22 cellular contexts compared by ENCODE assay signal in the genomic region with DNA sequence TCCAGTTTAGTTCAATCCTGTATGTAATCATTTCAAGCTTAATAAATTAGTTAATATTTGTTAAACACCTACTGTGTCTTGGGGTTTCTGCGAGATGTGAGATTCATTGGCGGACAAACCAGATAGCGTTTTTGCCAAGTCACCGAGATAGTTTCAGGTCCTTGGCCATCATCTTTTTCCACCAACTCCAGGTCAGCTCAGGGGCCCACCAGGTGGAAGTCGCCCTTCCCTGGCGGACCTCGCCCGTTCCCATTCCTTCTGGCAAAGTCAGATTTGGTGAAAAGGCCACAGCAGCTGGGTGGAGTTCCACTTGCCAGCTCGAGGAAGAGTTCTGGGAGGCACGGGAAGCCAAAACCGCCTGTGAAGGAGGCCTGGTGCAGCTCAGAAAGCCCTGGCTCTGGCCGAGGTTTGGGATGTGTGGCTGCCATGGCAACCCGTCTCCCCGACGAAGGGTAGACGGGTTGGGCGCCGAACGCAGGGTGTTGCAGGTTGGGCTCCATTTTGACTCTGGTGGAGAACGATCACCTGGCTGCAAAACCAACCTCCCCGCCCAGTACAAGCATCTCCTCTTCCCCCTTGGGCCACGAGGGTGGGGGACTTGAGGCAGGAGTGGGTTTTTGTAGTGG. TPM values are rescaled to one million over a fixed set of nuclear protein-coding genes. Genes with fewer than 3 reads are reported as not detected.
DNase-seq lines count a peak whose midpoint lies in the region; TF ChIP-seq lines count a peak whose summit lies in the region.
"Had no signal": no experiment of that assay in that cellular context is flagged by ENCODE, and none has a peak within 500 bp of the region (broad histone marks: within the 10 kb centered on the region; RNA-seq: fewer than 3 reads in every experiment).

No MANE protein-coding gene starts in this region.

- H3K79me1 ChIP-seq in trophoblast cell (ENCODE audit: low read length): no peaks in the 10 kb centered on the region

- no peak overlapping the region for H3K18ac ChIP-seq in trophoblast cell (ENCODE audit: low read length)

- CTCF ChIA-PET in PC-9 (lab: Charles Lee): no interaction called here

- H4K12ac ChIP-seq in trophoblast cell (ENCODE audit: low read depth, low read length): no peak overlapping the region

- peaks cover 94% of the 10 kb centered on the region for H3K79me2 ChIP-seq in PC-9 (ENCODE audit: low read depth)
- H3K79me2 ChIP-seq in trophoblast cell (ENCODE audit: control insufficient read depth, insufficient read depth, low read length, poor library complexity): peaks cover 18% of the 10 kb centered on the region
- peaks cover 33% of the 10 kb centered on the region for H3K79me2 ChIP-seq in MM.1S (ENCODE audit: low read length)

- H3F3A ChIP-seq in PC-9 (ENCODE audit: insufficient read depth, low read depth) (peaks cover 21% of the 10 kb centered on the region; the same call in 1 of the 2 replicates), MM.1S (ENCODE audit: insufficient read depth, low read length) (no peaks in the 10 kb centered on the region)

- TSS peak; percentile 20 for BruUV-seq in PC-9 (replicated peaks; lab: Mats Ljungman, UMichigan)

- H3K4me2 ChIP-seq in PC-9: 0 out of 2 replicates have a peak overlapping the region, but pooled peaks have one; percentile 11
- no peak overlapping the region for H3K4me2 ChIP-seq in trophoblast cell (ENCODE audit: low read length)
- H3K4me2 ChIP-seq in MM.1S (ENCODE audit: low read depth, low read length): no peak overlapping the region

- H3K14ac ChIP-seq in trophoblast cell (ENCODE audit: low read length): no peak overlapping the region

- peak overlapping the region; percentile 53 for H3K4ac ChIP-seq in trophoblast cell (ENCODE audit: low read depth, low read length)

- H2BK5ac ChIP-seq in trophoblast cell (ENCODE audit: low read depth, low read length, poor library complexity): no peak overlapping the region

- H2AFZ ChIP-seq in PC-9 (no peak overlapping the region), trophoblast cell (ENCODE audit: insufficient read depth, low read length, poor library complexity) (no peak overlapping the region), MM.1S (ENCODE audit: low read length) (no peak overlapping the region)
- H2AFZ ChIP-seq: GM23248 had no signal

- no peak overlapping the region for H3K9ac ChIP-seq in trophoblast cell (ENCODE audit: low read length)
- no peak overlapping the region for H3K9ac ChIP-seq in MM.1S (ENCODE audit: low read length)

- H3K27ac ChIP-seq in PC-9 (peak overlapping the region; percentile 55), epithelial cell of prostate (peak overlapping the region; percentile 33), trophoblast cell (ENCODE audit: low read depth, low read length) (no peak overlapping the region), MM.1S (ENCODE audit: low read length) (no peak overlapping the region)
- H3K27ac ChIP-seq: prostate gland had no signal

- H2BK120ac ChIP-seq in trophoblast cell (ENCODE audit: insufficient read depth, low read length, poor library complexity): no peak overlapping the region

- peaks cover 11% of the 10 kb centered on the region for H3K4me1 ChIP-seq in PC-9 (replicated peaks; ENCODE audit: insufficient read depth)
- H3K4me1 ChIP-seq in trophoblast cell (ENCODE audit: control insufficient read depth in 1 of 2, insufficient read depth in 2 of 2, low read length in 2 of 2): peaks cover 21 to 22% of the 10 kb centered on the region in 2 experiments
- H3K4me1 ChIP-seq in MM.1S (ENCODE audit: low read length): no peaks in the 10 kb centered on the region
- H3K4me1 ChIP-seq: prostate gland had no signal

- no peak overlapping the region for H3K23ac ChIP-seq in trophoblast cell (ENCODE audit: low read length)

- no peaks in the 10 kb centered on the region for H3K36me3 ChIP-seq in PC-9 (ENCODE audit: low read depth)
- peaks cover 4 to 16% of the 10 kb centered on the region in 2 experiments for H3K36me3 ChIP-seq in trophoblast cell (ENCODE audit: control insufficient read depth in 1 of 2, insufficient read depth in 2 of 2, low read length in 2 of 2)
- no peaks in the 10 kb centered on the region for H3K36me3 ChIP-seq in MM.1S (replicated peaks; ENCODE audit: insufficient read depth, low read length)
- H3K36me3 ChIP-seq: prostate gland, upper lobe of left lung had no signal

- no peaks in the 10 kb centered on the region for H3K9me2 ChIP-seq in PC-9 (ENCODE audit: insufficient read depth)
- H3K9me2 ChIP-seq in MM.1S (replicated peaks; ENCODE audit: insufficient read depth, low read length): no peaks in the 10 kb centered on the region

- no CpG with 5 or more reads among the region's 22 CpGs for WGBS in trophoblast cell (ENCODE audit: extremely low coverage, insufficient coverage, insufficient read length)

- DNase-seq in ELF-1 (ENCODE audit: low read depth, low spot score): peak; percentile 77
- DNase-seq in PC-9: peak; percentile 45 to 56
- DNase-seq in epithelial cell of prostate (ENCODE audit: low read depth, low spot score): no peak
- DNase-seq in trophoblast cell: peak; percentile 82 to 88
- DNase-seq in MM.1S: no peak
- no peak for DNase-seq in effector CD8-positive, alpha-beta T cell (lab: John Stamatoyannopoulos, UW)
- DNase-seq in activated T-cell treated with anti-CD3 and anti-CD28 coated beads for 4 hours: no peak
- DNase-seq: activated CD4-positive, alpha-beta T cell treated with anti-CD3 and anti-CD28 coated beads for 36 hours; activated CD8-positive, alpha-beta T cell treated with anti-CD3 and anti-CD28 coated beads, Interleukin-2, amount 10 ng/mL, durations not matched to agents 7 days and 5 days; activated naive CD4-positive, alpha-beta T cell treated with anti-CD3 and anti-CD28 coated beads, Interleukin-2, amount 10 ng/mL, durations not matched to agents 7 days and 5 days; amniotic stem cell; CD4-positive, CD25-positive, alpha-beta regulatory T cell; left ventricle myocardium superior; NCI-H1417 treated with DMSO at 0.1 percent for 48 hours; NCI-H2081; NCI-H526 treated with DMSO at 0.1 percent for 48 hours; nucleus accumbens; stimulated activated CD4-positive, alpha-beta T cell treated with anti-CD3 and anti-CD28 coated beads, Interleukin-4, amount 100 ng/mL, for 4 hours; SW 1271; upper lobe of left lung had no signal

- no peak overlapping the region for H4K8ac ChIP-seq in trophoblast cell (ENCODE audit: low read depth, low read length)

- H3K4me3 ChIP-seq in PC-9 (no peak overlapping the region), trophoblast cell (ENCODE audit: low read depth, low read length) (no peak overlapping the region), MM.1S (ENCODE audit: low read length) (no peak overlapping the region)
- H3K4me3 ChIP-seq: GM23248, prostate gland, upper lobe of left lung had no signal

- POLR2A ChIA-PET in PC-9 (lab: Charles Lee; ENCODE audit: unreplicated experiment): interaction anchor here (1.2 kb wide), 1 partner anchor 43 kb away, joined by 6 read pairs; no protein-coding TSS in a partner anchor

- no peak overlapping the region for H4K91ac ChIP-seq in trophoblast cell (ENCODE audit: low read depth, low read length)

- H4K20me1 ChIP-seq in PC-9 (ENCODE audit: insufficient read depth): peaks cover 12% of the 10 kb centered on the region
- H4K20me1 ChIP-seq in MM.1S (ENCODE audit: insufficient read depth, low read length): no peaks in the 10 kb centered on the region

- H2BK12ac ChIP-seq in trophoblast cell (ENCODE audit: low read length): no peak overlapping the region

- H2AK5ac ChIP-seq in trophoblast cell (ENCODE audit: low read length): no peak overlapping the region

- H3K27me3 ChIP-seq in PC-9 (ENCODE audit: insufficient read depth, low read depth): no peaks in the 10 kb centered on the region
- H3K27me3 ChIP-seq in trophoblast cell (ENCODE audit: insufficient read depth, low read length): no peaks in the 10 kb centered on the region
- H3K27me3 ChIP-seq in MM.1S (replicated peaks; ENCODE audit: insufficient read depth, low read length): no peaks in the 10 kb centered on the region
- H3K27me3 ChIP-seq: upper lobe of left lung had no signal

- intact Hi-C loops in PC-9 (cut with micrococcal nuclease; ENCODE audit: unreplicated experiment): no loop called here

- TF ChIP-seq CTCF in PC-9 (conservative IDR thresholded peaks at IDR 0.05): no peak
- TF ChIP-seq CTCF in MM.1S (IDR thresholded peaks at IDR 0.05; ENCODE audit: low read length): no peak

- H3K9me3 ChIP-seq in PC-9 (ENCODE audit: insufficient read depth, low read depth) (no peaks in the 10 kb centered on the region), trophoblast cell (ENCODE audit: insufficient read depth, low read depth, low read length) (no peaks in the 10 kb centered on the region), MM.1S (replicated peaks; ENCODE audit: insufficient read depth, low read length) (no peaks in the 10 kb centered on the region)
- H3K9me3 ChIP-seq: prostate gland, upper lobe of left lung had no signal

RNA-seq across cellular contexts. Expression of a gene that starts 39.5 kb away (rescaled TPM):
- total RNA-seq in PC-9 (2021): 92.1 and 96.6 TPM in 2 replicates
- polyA plus RNA-seq in trophoblast cell (2013): 78.7 and 79.2 TPM in 2 replicates

Comparison
In these comparisons a context has a peak if more than half of its experiments do, and no peak if none do; other contexts are left out.
1. DNase-seq: peak in ELF-1 (single experiment), PC-9 (2 of 2) and trophoblast cell (2 of 2); none in epithelial cell of prostate (single experiment), MM.1S (single experiment), effector CD8-positive, alpha-beta T cell (single experiment) and activated T-cell treated with anti-CD3 and anti-CD28 coated beads for 4 hours (single experiment).
2. H3K27ac ChIP-seq: peak in PC-9 (single experiment) and epithelial cell of prostate (single experiment); none in trophoblast cell (single experiment) and MM.1S (single experiment).